8 cellular contexts compared by ENCODE assay signal in the genomic region with DNA sequence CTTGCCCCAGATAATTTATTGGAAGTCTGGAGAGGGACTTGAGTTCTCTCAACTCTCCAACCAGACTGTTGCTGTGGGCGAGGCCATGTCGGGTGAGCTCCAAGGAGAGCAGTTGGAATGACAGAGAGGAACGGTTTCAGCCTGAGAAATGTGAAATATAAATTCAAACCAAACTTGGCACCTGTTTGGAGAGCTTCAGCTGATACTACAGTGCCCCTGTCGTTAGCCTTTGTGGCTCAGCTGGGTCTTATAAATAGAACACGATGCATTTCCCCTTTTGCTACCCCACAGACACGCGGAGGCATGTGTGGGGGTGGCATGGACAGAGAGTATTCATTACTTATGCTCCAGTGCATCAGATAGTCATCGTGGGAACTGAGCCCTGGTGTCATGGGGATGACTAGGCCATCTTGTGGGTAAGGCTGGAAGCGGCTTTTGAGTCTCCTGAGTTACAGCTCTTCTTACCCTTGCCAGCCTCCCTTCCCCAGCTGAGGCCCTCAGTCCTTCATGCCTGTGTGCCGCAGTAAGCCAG. TPM values are rescaled to one million over a fixed set of nuclear protein-coding genes. Genes with fewer than 3 reads are reported as not detected.
DNase-seq lines count a peak whose midpoint lies in the region; ATAC-seq, FAIRE-seq and TF ChIP-seq lines count a peak whose summit lies in the region.

No MANE protein-coding gene starts in this region.

- no peak overlapping the region for H2BK12ac ChIP-seq in H9 (ENCODE audit: insufficient read length, low read depth, low read length)

- H3K4me2 ChIP-seq in H9 (ENCODE audit: insufficient read depth, insufficient read length, low read length) = no peak overlapping the region

- H3K9me3 Mint-ChIP-seq in H9 = no peaks in the 10 kb centered on the region

- no peaks in the 10 kb centered on the region for H3K23me2 ChIP-seq in H9 (ENCODE audit: insufficient read length, low read depth, low read length, poor library complexity, severe bottlenecking)

- no peak for TF ChIP-seq POLR2A in NB4 (IDR thresholded peaks at IDR 0.05; ENCODE audit: extremely low read depth, insufficient read length)
- no peak for TF ChIP-seq POLR2A in H54 (IDR thresholded peaks at IDR 0.05; ENCODE audit: low read depth, low read length)

- DNase-seq in H9 (no peak), NB4 (ENCODE audit: low read depth) (peak; percentile 96), activated T-cell treated with anti-CD3 and anti-CD28 coated beads for 48 hours (ENCODE audit: low read depth) (peak; percentile 59), germinal center (ENCODE audit: low spot score) (peak; percentile 88), sciatic nerve (ENCODE audit: low spot score) (no peak), H54 (ENCODE audit: insufficient read length, low spot score) (no peak)

- H3T11ph ChIP-seq in H9 (ENCODE audit: low read length) = no peak overlapping the region

- TF ChIP-seq CTCF in GM12872 (IDR thresholded peaks at IDR 0.05; ENCODE audit: insufficient read depth, low read depth, low read length) = peak; percentile 63
- TF ChIP-seq CTCF in H9 (conservative IDR thresholded peaks at IDR 0.05) = peak; percentile 31; the same call in 1 of the 3 replicates
- TF ChIP-seq CTCF in NB4 (IDR thresholded peaks at IDR 0.05; ENCODE audit: low read depth, low read length) = peak; percentile 52

- no peak overlapping the region for H4K8ac ChIP-seq in H9 (replicated peaks; ENCODE audit: insufficient read length, low read depth, low read length)

- peak overlapping the region in 1 of 3 experiments; percentile 46; a peak in 1 of 7 replicates for H3K27ac Mint-ChIP-seq in H9

- no peak overlapping the region for H2BK20ac ChIP-seq in H9 (ENCODE audit: low read depth, low read length, poor library complexity, severe bottlenecking)

- no peak overlapping the region for H2BK120ac ChIP-seq in H9 (ENCODE audit: low read depth, low read length, poor library complexity, severe bottlenecking)

- no peaks in the 10 kb centered on the region for H4K20me1 ChIP-seq in H9 (ENCODE audit: control insufficient read depth, insufficient read depth, insufficient read length)

- H3K79me2 ChIP-seq in H9 (ENCODE audit: insufficient read depth, low read length) = no peaks in the 10 kb centered on the region; the same call in 1 of the 2 replicates

- no peak overlapping the region for H4K5ac ChIP-seq in H9 (ENCODE audit: insufficient read length, low read depth, low read length)

- intact Hi-C loops in sciatic nerve (cut with DNase I) = no loop called here

- no peak for FAIRE-seq in H54 (lab: Jason Lieb, UNC)

- H2AFZ ChIP-seq in H9 (ENCODE audit: low read length) = no peak overlapping the region

- ATAC-seq in sciatic nerve (peak; percentile 64), GM19328 (IDR thresholded peaks at IDR 0.05; ENCODE audit: unreplicated experiment) (no peak)

- no peak overlapping the region for H3K4ac ChIP-seq in H9 (ENCODE audit: low read depth, low read length)

- H3K9ac ChIP-seq in H9 (ENCODE audit: extremely low read depth, insufficient read length, low read length) = no peak overlapping the region

- no peak overlapping the region for H2BK5ac ChIP-seq in H9 (ENCODE audit: insufficient read length, low read length)

- no peak overlapping the region for H3K14ac ChIP-seq in H9 (ENCODE audit: insufficient read depth, low read length)

- no CpG with 5 or more reads among the region's 10 CpGs for WGBS in H9 (ENCODE audit: extremely low coverage, insufficient read length, low lambda C conversion rate)

- no peak overlapping the region for H3K18ac ChIP-seq in H9 (ENCODE audit: insufficient read length, low read depth, low read length)

- peaks cover 50 to 60% of the 10 kb centered on the region in 2 experiments for H3K4me1 Mint-ChIP-seq in H9

- no peak overlapping the region for H3K56ac ChIP-seq in H9 (ENCODE audit: insufficient read length, low read depth, low read length)

- H3K36me3 Mint-ChIP-seq in H9 (ENCODE audit: insufficient read depth in 1 of 3, low read depth in 3 of 3) = peaks cover 0 to 4% (median 2%) of the 10 kb centered on the region in 3 experiments; a peak in 4 of 7 replicates

- no peak overlapping the region for H2AK5ac ChIP-seq in H9 (ENCODE audit: insufficient read length, low read length)

- no peak overlapping the region for H4K91ac ChIP-seq in H9 (ENCODE audit: insufficient read length, low read depth, low read length)

- no peak overlapping the region for H3K4me3 Mint-ChIP-seq in H9

- H3K23ac ChIP-seq in H9 (ENCODE audit: insufficient read length, low read depth, low read length) = no peak overlapping the region

- H3K79me1 ChIP-seq in H9 (ENCODE audit: insufficient read depth, low read depth, low read length, poor library complexity, severe bottlenecking) = no peaks in the 10 kb centered on the region

- H3K9me3 ChIP-seq in H9 (ENCODE audit: control insufficient read depth, low read depth, low read length) = no peaks in the 10 kb centered on the region

- H3K27ac ChIP-seq in H9 (ENCODE audit: insufficient read length, low read depth, low read length) = no peak overlapping the region

- no peaks in the 10 kb centered on the region; the same call in 1 of the 2 replicates for H3K4me1 ChIP-seq in H9 (ENCODE audit: insufficient read depth, low read length)

- H2BK15ac ChIP-seq in H9 (ENCODE audit: low read depth, low read length) = no peak overlapping the region

- no peak overlapping the region for H3K4me3 ChIP-seq in NB4 (ENCODE audit: low read depth, low read length)

- H3K27me3 ChIP-seq in H9 (ENCODE audit: insufficient read depth, low read length) = no peaks in the 10 kb centered on the region

- no peaks in the 10 kb centered on the region for H3K27me3 Mint-ChIP-seq in H9 (ENCODE audit: low read depth)

RNA-seq across cellular contexts. Expression of a gene that starts 15.6 kb away (rescaled TPM):
- total RNA-seq in H9 (2021) (25.9 and 26.7 TPM in 2 replicates), sciatic nerve (58.8 TPM)

Comparison
In these comparisons a context has a peak if more than half of its experiments do, and no peak if none do; other contexts are left out.
1. DNase-seq: peak in NB4 (single experiment), activated T-cell treated with anti-CD3 and anti-CD28 coated beads for 48 hours (single experiment) and germinal center (single experiment); none in H9 (single experiment), sciatic nerve (single experiment) and H54 (single experiment).
2. Peak in every context shown above with its lines, with median percentiles within 50 percentile points of each other: CTCF ChIP-seq.